In the genomic region with DNA sequence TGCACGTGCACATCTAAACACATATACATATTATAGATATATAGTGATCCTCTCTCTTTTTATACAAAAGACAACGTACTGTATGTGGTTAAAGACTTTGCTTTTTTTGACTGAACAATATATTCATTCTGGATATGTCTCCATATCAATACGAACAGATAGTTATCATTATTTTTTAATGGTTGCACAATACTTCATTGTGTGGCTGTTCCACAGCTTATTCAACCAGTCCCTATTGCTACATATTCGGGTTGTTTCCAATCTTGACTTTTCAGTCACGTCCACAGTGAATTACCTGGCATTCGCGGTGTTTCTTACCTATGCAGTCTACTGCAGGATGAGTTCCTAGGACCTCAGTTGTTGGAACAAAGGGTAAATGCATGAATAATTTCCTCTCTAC, we compare ENCODE assay signal across 9 cellular contexts. TPM values are rescaled to one million over a fixed set of nuclear protein-coding genes. Genes with fewer than 3 reads are reported as not detected.
"Had no signal": no experiment of that assay in that cellular context is flagged by ENCODE, and none has a peak within 500 bp of the region (broad histone marks: within the 10 kb centered on the region; RNA-seq: fewer than 3 reads in every experiment).

No MANE protein-coding gene starts in this region.

- DNase-seq: GDM1, GF-D8 had no signal

- FAIRE-seq: G401.6, GM12878, GM12891, GM12892, GM18507, GM19239 had no signal

- ATAC-seq: GM12878 had no signal

- H3K4me3 ChIP-seq: GM12878 had no signal

RNA-seq across cellular contexts. Expression of a gene that starts 53.1 kb away (rescaled TPM):
- total RNA-seq: G401 had no signal
